Comparison of ENCODE assay signal across 8 cellular contexts in the genomic region with DNA sequence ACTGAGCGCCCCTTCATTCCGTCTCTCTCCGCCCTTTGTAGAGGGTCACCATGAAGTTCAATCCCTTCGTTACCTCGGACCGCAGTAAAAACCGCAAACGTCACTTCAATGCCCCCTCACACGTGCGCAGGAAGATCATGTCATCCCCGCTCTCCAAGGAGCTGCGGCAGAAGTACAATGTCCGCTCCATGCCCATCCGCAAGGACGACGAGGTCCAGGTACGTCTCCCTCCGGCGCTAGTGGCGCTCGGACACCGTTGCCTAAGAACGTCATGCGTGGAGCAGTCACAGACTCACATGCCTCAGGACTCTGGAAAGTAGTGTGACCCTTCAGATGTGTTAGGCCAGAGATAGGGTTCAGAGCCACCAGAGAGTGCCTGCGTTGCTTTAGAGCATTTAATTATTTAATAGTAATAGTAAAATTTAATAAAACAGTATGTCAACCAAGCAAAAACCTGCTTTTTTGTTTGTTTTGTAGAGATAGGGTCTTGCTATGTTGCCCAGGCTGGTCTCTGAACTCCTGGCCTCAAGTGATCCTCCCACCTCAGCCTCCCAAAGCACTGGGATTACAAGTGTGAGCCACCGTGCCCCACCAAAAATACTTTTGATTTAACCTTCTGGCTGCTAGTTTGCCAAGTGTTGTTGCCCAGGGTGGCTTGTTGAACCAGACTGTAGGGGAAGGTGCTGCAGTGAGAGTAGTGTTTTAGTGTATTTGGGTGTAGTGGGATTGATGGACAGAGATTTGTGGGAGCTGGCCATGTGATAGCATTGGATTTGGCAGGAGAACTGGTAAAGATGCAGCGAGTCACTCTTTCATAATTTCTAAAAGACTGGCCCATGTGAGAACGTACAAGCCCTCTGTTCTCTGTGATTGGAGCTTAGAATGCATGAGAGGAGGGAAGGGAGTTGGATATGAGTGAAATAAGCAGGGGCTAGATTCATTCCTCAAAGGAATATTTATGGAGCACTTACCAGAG. TPM values are rescaled to one million over a fixed set of nuclear protein-coding genes. Genes with fewer than 3 reads are reported as not detected.
A peak's percentile ranks its signal among the peaks of the same experiment; 100 is the strongest.
DNase-seq lines count a peak whose midpoint lies in the region; ATAC-seq and TF ChIP-seq lines count a peak whose summit lies in the region.

No MANE protein-coding gene starts in this region.

- no peak for TF ChIP-seq POLR2A in gastrocnemius medialis (IDR thresholded peaks at IDR 0.05)

- H3K27ac Mint-ChIP-seq in T-helper 2 cell treated with Interferon-gamma antibody and Interleukin-4, amounts not matched to agents 5 μg/mL and 100 μg/mL, for 36 hours, result peak overlapping the region; percentile 93

- peaks cover 19% of the 10 kb centered on the region for H3K4me1 Mint-ChIP-seq in T-helper 2 cell treated with Interferon-gamma antibody and Interleukin-4, amounts not matched to agents 5 μg/mL and 100 μg/mL, for 36 hours (ENCODE audit: low read depth)

- H3K9me3 ChIP-seq in gastrocnemius medialis, result no peaks in the 10 kb centered on the region

- in situ Hi-C loops in gastrocnemius medialis (cut with MboI; ENCODE audit: low sequenced_read_pairs in 4 of 4), result no loop called here

- H3K27me3 Mint-ChIP-seq in T-helper 2 cell treated with Interferon-gamma antibody and Interleukin-4, amounts not matched to agents 5 μg/mL and 100 μg/mL, for 36 hours (ENCODE audit: low read depth), result peaks cover 2% of the 10 kb centered on the region

- CTCF ChIA-PET in GM10248 (lab: Yijun Ruan, JAX), result interaction anchor here (0.7 to 3.0 kb wide), 24 partner anchors 8 to 372 kb away, joined by 3 to 18 read pairs (median 5); partner anchors contain the start of genes ATP6V0E1 and BNIP1

- H3K4me3 ChIP-seq in fibroblast of pulmonary artery (replicated peaks; ENCODE audit: low read depth, low read length) (peak overlapping the region; percentile 100), gastrocnemius medialis (peak overlapping the region; percentile 65 to 98 (median 96))

- ATAC-seq in GM19395 (IDR thresholded peaks at IDR 0.05; ENCODE audit: unreplicated experiment) (peak; percentile 1), gastrocnemius medialis (peak in 1 of 2 donors; percentile 7)

- H3K36me3 ChIP-seq in gastrocnemius medialis, result peaks cover 0 to 11% of the 10 kb centered on the region in 2 donors

- H3K36me3 Mint-ChIP-seq in T-helper 2 cell treated with Interferon-gamma antibody and Interleukin-4, amounts not matched to agents 5 μg/mL and 100 μg/mL, for 36 hours (ENCODE audit: low read depth), result peaks cover 14% of the 10 kb centered on the region

- TF ChIP-seq CTCF in fibroblast of pulmonary artery (IDR thresholded peaks at IDR 0.05; ENCODE audit: low read length, missing control alignments) (no peak), gastrocnemius medialis (IDR thresholded peaks at IDR 0.05 in 4 of 5, conservative IDR thresholded peaks at IDR 0.05 in 1 of 5) (no peak), GM10248 (IDR thresholded peaks at IDR 0.05; ENCODE audit: control extremely low read depth, extremely low read depth, low read depth, missing control alignments) (no peak)

- peak overlapping the region; percentile 68 to 92 (median 86) for H3K27ac ChIP-seq in gastrocnemius medialis

- H3K4me3 Mint-ChIP-seq in T-helper 2 cell treated with Interferon-gamma antibody and Interleukin-4, amounts not matched to agents 5 μg/mL and 100 μg/mL, for 36 hours, result peak overlapping the region; percentile 91

- no peak for DNase-seq in T-helper 2 cell treated with Interferon-gamma antibody and Interleukin-4, amounts not matched to agents 5 μg/mL and 100 μg/mL, for 36 hours (ENCODE audit: low spot score)
- DNase-seq in fibroblast of pulmonary artery (ENCODE audit: low read depth), result no peak
- no peak for DNase-seq in gastrocnemius medialis
- no peak for DNase-seq in GM10248 (ENCODE audit: extremely low spot score)
- DNase-seq in NCI-H345 treated with DMSO at 0.1 percent for 48 hours (lab: John Stamatoyannopoulos, UW; ENCODE audit: unreplicated experiment), result no peak
- DNase-seq in T-helper 9 cell, result no peak
- no peak for DNase-seq in stimulated activated CD4-positive, alpha-beta T cell treated with anti-CD3 and anti-CD28 coated beads, Interleukin-4, amount 100 ng/mL, for 1 hour

- H3K9me3 Mint-ChIP-seq in T-helper 2 cell treated with Interferon-gamma antibody and Interleukin-4, amounts not matched to agents 5 μg/mL and 100 μg/mL, for 36 hours, result no peaks in the 10 kb centered on the region

- intact Hi-C loops in gastrocnemius medialis (cut with DNase I; ENCODE audit: low total_unique reads), result loop anchor here (1.0 kb wide), 1 partner anchor 23 kb away; the partner anchor contains the start of gene ATP6V0E1

- H3K4me1 ChIP-seq in gastrocnemius medialis, result peaks cover 10 to 22% of the 10 kb centered on the region in 2 donors

- POLR2A ChIA-PET in GM10248 (lab: Yijun Ruan, JAX), result interaction anchor here (1.5 kb wide), 1 partner anchor 24 kb away, joined by 7 read pairs; the partner anchor contains the start of gene ATP6V0E1

- no peaks in the 10 kb centered on the region for H3K27me3 ChIP-seq in gastrocnemius medialis

RNA-seq across cellular contexts. Expression of gene RPL26L1, which starts 0.9 kb away (rescaled TPM):
- 10 to 100 TPM; 24.8 to 50.4 (median 41.5) TPM for total RNA-seq in gastrocnemius medialis

RNA-seq across cellular contexts. Expression of gene ATP6V0E1, which starts 23.5 kb away (rescaled TPM):
- 100 to 1,000 TPM; 101 to 183 (median 164) TPM for total RNA-seq in gastrocnemius medialis
